16 cellular contexts compared by ENCODE assay signal in genomic region chr1:181119076-181119989, GRCh38. TPM values are rescaled to one million over a fixed set of nuclear protein-coding genes. Genes with fewer than 3 reads are reported as not detected.
DNase-seq lines count a peak whose midpoint lies in the region; ATAC-seq, FAIRE-seq and TF ChIP-seq lines count a peak whose summit lies in the region.
"Had no signal": no experiment of that assay in that cellular context is flagged by ENCODE, and none has a peak within 500 bp of the region (broad histone marks: within the 10 kb centered on the region; RNA-seq: fewer than 3 reads in every experiment).

No MANE protein-coding gene starts in this region.

- no peaks in the 10 kb centered on the region for H3K9me3 Mint-ChIP-seq in naive B cell
- H3K9me3 Mint-ChIP-seq in activated CD4-positive, alpha-beta memory T cell treated with anti-CD3 and anti-CD28 coated beads for 36 hours: no peaks in the 10 kb centered on the region
- H3K9me3 Mint-ChIP-seq: CD8-positive, alpha-beta memory T cell; endodermal cell had no signal

- peaks cover 30 to 39% (median 31%) of the 10 kb centered on the region in 3 donors for H3K4me1 Mint-ChIP-seq in naive B cell
- no peaks in the 10 kb centered on the region for H3K4me1 Mint-ChIP-seq in activated CD4-positive, alpha-beta memory T cell treated with anti-CD3 and anti-CD28 coated beads for 36 hours (ENCODE audit: low read depth)
- H3K4me1 Mint-ChIP-seq: CD8-positive, alpha-beta memory T cell had no signal

- no peak for TF ChIP-seq RAD21 in A549 (conservative IDR thresholded peaks at IDR 0.05 in 1 of 2, IDR thresholded peaks at IDR 0.05 in 1 of 2)

- CTCF ChIA-PET in A549 (lab: Yijun Ruan, JAX): interaction anchor here (0.6 to 48.3 kb wide), 2 partner anchors 19 to 637 kb away, joined by 3 to 774 read pairs; no protein-coding TSS in a partner anchor
- CTCF ChIA-PET in activated CD4-positive, alpha-beta memory T cell treated with anti-CD3 and anti-CD28 coated beads for 36 hours (lab: Charles Lee): interaction anchor here (0.8 kb wide), 1 partner anchor 85 kb away, joined by 4 read pairs; no protein-coding TSS in a partner anchor

- TF ChIP-seq POLR2A in A549 (IDR thresholded peaks at IDR 0.05; ENCODE audit: low read length): no peak

- peak overlapping the region; percentile 64 to 98 for H3K27ac ChIP-seq in A549
- peak overlapping the region in 32 of 59 donors; percentile 7 to 76 (median 49) for H3K27ac ChIP-seq in dorsolateral prefrontal cortex

- 69% methylated on average over 6 of the region's 6 CpGs for WGBS in A549 (ENCODE audit: missing lambda C conversion rate)

- intact Hi-C loops in dorsolateral prefrontal cortex (cut with DNase I): no loop called here
- intact Hi-C loops in activated CD4-positive, alpha-beta memory T cell treated with anti-CD3 and anti-CD28 coated beads for 36 hours (cut with micrococcal nuclease): no loop called here

- peak overlapping the region; percentile 25; the same call in 2 of the 3 replicates for H3K4me2 ChIP-seq in A549

- DNase-seq in A549 (ENCODE audit: low read depth in 1 of 2, low spot score in 1 of 2): peak in 1 of 2 experiments; percentile 79
- DNase-seq in M059J (ENCODE audit: low read depth): peak; percentile 98
- DNase-seq in dorsolateral prefrontal cortex: peak in 3 of 10 donors; percentile 65 to 72 (median 68)
- no peak for DNase-seq in naive B cell
- no peak for DNase-seq in activated CD4-positive, alpha-beta memory T cell treated with anti-CD3 and anti-CD28 coated beads for 36 hours
- DNase-seq: activated naive CD4-positive, alpha-beta T cell; CD8-positive, alpha-beta memory T cell; endodermal cell; head of caudate nucleus; left cardiac atrium; NCI-H1436 treated with DMSO at 0.1 percent for 48 hours; NCI-H82; SHP77 had no signal

- no peaks in the 10 kb centered on the region for H3K27me3 Mint-ChIP-seq in naive B cell
- peaks cover 1% of the 10 kb centered on the region for H3K27me3 Mint-ChIP-seq in activated CD4-positive, alpha-beta memory T cell treated with anti-CD3 and anti-CD28 coated beads for 36 hours
- H3K27me3 Mint-ChIP-seq: CD8-positive, alpha-beta memory T cell had no signal

- POLR2A ChIA-PET in A549 (lab: Yijun Ruan, JAX): no interaction called here
- POLR2A ChIA-PET in activated CD4-positive, alpha-beta memory T cell treated with anti-CD3 and anti-CD28 coated beads for 36 hours (lab: Charles Lee): interaction anchor here (1.0 kb wide), 1 partner anchor 14 kb away, joined by 3 read pairs; no protein-coding TSS in a partner anchor

- H3K27ac Mint-ChIP-seq in naive B cell: peak overlapping the region in 4 of 6 donors; percentile 5 to 55 (median 39)
- H3K27ac Mint-ChIP-seq in activated CD4-positive, alpha-beta memory T cell treated with anti-CD3 and anti-CD28 coated beads for 36 hours: no peak overlapping the region
- H3K27ac Mint-ChIP-seq: endodermal cell had no signal

- H3K4me3 Mint-ChIP-seq in naive B cell: no peak overlapping the region
- no peak overlapping the region for H3K4me3 Mint-ChIP-seq in activated CD4-positive, alpha-beta memory T cell treated with anti-CD3 and anti-CD28 coated beads for 36 hours
- H3K4me3 Mint-ChIP-seq: CD8-positive, alpha-beta memory T cell; endodermal cell had no signal

- 0 out of 3 replicates have a peak, but pooled peaks cover 3% of the 10 kb centered on the region for H3K9me3 ChIP-seq in A549

- H3K36me3 Mint-ChIP-seq in naive B cell: no peaks in the 10 kb centered on the region
- H3K36me3 Mint-ChIP-seq in activated CD4-positive, alpha-beta memory T cell treated with anti-CD3 and anti-CD28 coated beads for 36 hours: no peaks in the 10 kb centered on the region
- H3K36me3 Mint-ChIP-seq: CD8-positive, alpha-beta memory T cell had no signal

- no peak overlapping the region for H3K4me3 ChIP-seq in A549
- no peak overlapping the region for H3K4me3 ChIP-seq in dorsolateral prefrontal cortex

- no peak for FAIRE-seq in A549 (lab: Jason Lieb, UNC)

- H3K27me3 ChIP-seq in dorsolateral prefrontal cortex: no peaks in the 10 kb centered on the region

- TF ChIP-seq EP300 in A549 (IDR thresholded peaks at IDR 0.05): no peak

- TF ChIP-seq CTCF in A549 (IDR thresholded peaks at IDR 0.05): no peak
- no peak for TF ChIP-seq CTCF in dorsolateral prefrontal cortex (IDR thresholded peaks at IDR 0.05 in 54 of 56, conservative IDR thresholded peaks at IDR 0.05 in 2 of 56; ENCODE audit: low read depth in 1 of 56, partially characterized antibody in 56 of 56)

- ATAC-seq in A549: peak; percentile 8 to 37; a peak in 3 of 6 replicates
- ATAC-seq in naive B cell (ENCODE audit: low read depth in 2 of 2): no peak
- no peak for ATAC-seq in HG02763 (IDR thresholded peaks at IDR 0.05; ENCODE audit: unreplicated experiment)
- ATAC-seq in GM18498 (IDR thresholded peaks at IDR 0.05; ENCODE audit: unreplicated experiment): no peak
- no peak for ATAC-seq in HG03565 (IDR thresholded peaks at IDR 0.05; ENCODE audit: unreplicated experiment)
- ATAC-seq: left cardiac atrium had no signal

- peaks cover 81% of the 10 kb centered on the region for H3K4me1 ChIP-seq in A549

TF ChIP-seq in A549, 52 proteins besides CTCF, POLR2A, EP300 and RAD21:
- TF ChIP-seq USF2 (IDR thresholded peaks at IDR 0.05) (0 out of 2 replicates have a peak, but pooled peaks have one; percentile 35), MAX (IDR thresholded peaks at IDR 0.05) (no peak), HOXA7 (CRISPR knock-in tag; IDR thresholded peaks at IDR 0.05) (no peak)

RNA-seq across cellular contexts. Expression of gene IER5, which starts 30.8 kb away (rescaled TPM):
- polyA plus RNA-seq in A549 (2011; rRNA removed): 21.2 and 26.8 TPM in 2 replicates
- polyA plus RNA-seq in A549 (2012; cell fraction: cytosol; rRNA removed): 26.3 and 34.1 TPM in 2 replicates
- 60.6 and 73.2 TPM in 2 replicates for polyA plus RNA-seq in A549 (2012; cell fraction: nucleus; rRNA removed)
- polyA plus RNA-seq in A549 (2017; fragmentation: RNase III; extraction: RNeasy Plus Mini Kit Qiagen cat#74134 plus additional on column Dnase treatment): 40.2 to 43.4 TPM (median 40.5 TPM) in 3 replicates
- 20.8 and 29.5 TPM in 2 replicates for polyA minus RNA-seq in A549 (2011; rRNA and poly(A)+ RNA removed)
- 25.6 and 28.0 TPM in 2 replicates for total RNA-seq in M059J (2014; rRNA removed; shearing (Covaris generic))
- 10 to 100 TPM in 118 of 120 experiments, 1 to 10 TPM in 2; 8.1 to 74.9 (median 17.6) TPM for total RNA-seq in dorsolateral prefrontal cortex
- 10 to 100 TPM; 17.3 to 82.6 (median 34.1) TPM for polyA plus RNA-seq in naive B cell (ENCODE audit: low read depth in 6 of 6)
- total RNA-seq in activated CD4-positive, alpha-beta memory T cell treated with anti-CD3 and anti-CD28 coated beads for 36 hours: 10 to 100 TPM; 27.9 to 28.9 TPM

Comparison
In these comparisons a context has a peak if more than half of its experiments do, and no peak if none do; other contexts are left out.
1. ATAC-seq: peak in A549 (2 of 2); none in naive B cell (0 of 2), HG02763 (single experiment), GM18498 (single experiment) and HG03565 (single experiment).